In the genomic region with DNA sequence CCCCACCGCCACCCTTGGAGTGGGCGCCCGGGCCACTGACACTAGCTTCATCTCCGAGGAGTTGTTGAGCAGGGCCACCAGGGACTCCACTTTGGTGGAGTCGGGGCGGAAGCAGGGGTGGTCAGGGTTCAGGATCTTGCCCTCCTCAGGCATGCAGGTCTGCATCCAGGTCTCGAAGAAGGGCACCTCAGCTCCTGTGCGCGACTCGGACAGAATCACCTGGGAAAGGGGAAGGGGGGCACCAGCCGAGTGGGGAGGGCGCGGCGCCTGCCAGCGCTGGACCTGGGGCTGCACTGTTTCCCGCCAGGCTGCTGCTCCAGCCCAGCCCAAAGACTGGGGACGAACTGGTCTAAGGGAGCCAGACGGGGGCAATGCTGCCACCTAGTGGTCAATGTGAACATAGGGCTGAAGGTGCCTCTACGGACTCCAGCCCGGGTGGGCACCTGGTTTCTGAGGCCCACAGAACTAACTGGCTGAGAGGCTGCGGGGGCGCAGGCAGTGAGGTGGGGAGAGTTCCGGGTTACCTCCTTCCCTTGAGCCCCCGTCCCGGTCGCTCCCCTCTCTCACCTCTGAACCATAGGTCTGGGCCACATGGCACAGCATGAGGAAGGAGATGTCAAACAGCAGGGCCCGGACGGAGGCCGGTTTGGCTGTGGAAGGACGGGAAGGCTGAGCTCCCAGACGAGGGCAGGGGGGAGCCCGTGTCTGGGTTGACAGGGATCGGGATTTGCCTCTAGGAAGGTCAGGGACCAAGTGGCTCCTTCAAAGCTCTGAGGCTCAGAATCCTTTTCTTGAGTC, we compare ENCODE assay signal across 8 cellular contexts.
DNase-seq lines count a peak whose midpoint lies in the region; ATAC-seq and TF ChIP-seq lines count a peak whose summit lies in the region.

No MANE protein-coding gene starts in this region.

- H3K27ac ChIP-seq in substantia nigra (ENCODE audit: low read depth, low read length, poor library complexity, severe bottlenecking), result no peak overlapping the region

- peak; percentile 84 for DNase-seq in EH (ENCODE audit: low read depth)
- peak; percentile 33 for DNase-seq in LNCaP clone FGC (ENCODE audit: low read depth)
- peak; percentile 82 to 87 for DNase-seq in SHP77 (lab: John Stamatoyannopoulos, UW)
- DNase-seq in activated T-helper 9 cell treated with anti-CD3 and anti-CD28 coated beads, Interleukin-2, amount 50 U/mL, for 16 hours (ENCODE audit: low read depth), result peak; percentile 61
- peak; percentile 67 to 93 for DNase-seq in foreskin fibroblast
- DNase-seq in nucleus accumbens (lab: John Stamatoyannopoulos, UW), result peak in 49 of 56 donors; percentile 9 to 82 (median 34)
- DNase-seq in substantia nigra (lab: John Stamatoyannopoulos, UW), result peak in 39 of 49 donors; percentile 13 to 81 (median 49)

- no peak for ATAC-seq in HG03520 (IDR thresholded peaks at IDR 0.05; ENCODE audit: unreplicated experiment)

- TF ChIP-seq CTCF in LNCaP clone FGC (IDR thresholded peaks at IDR 0.05; ENCODE audit: control insufficient read depth, extremely low read depth, insufficient read depth) (peak; percentile 88), foreskin fibroblast (IDR thresholded peaks at IDR 0.05; ENCODE audit: low read depth, low read length) (peak; percentile 84)

- H3K4me3 ChIP-seq in LNCaP clone FGC (ENCODE audit: low read depth, low read length) (no peak overlapping the region), foreskin fibroblast (ENCODE audit: low read depth in 1 of 2, low read length in 2 of 2) (no peak overlapping the region)

Comparison
In these comparisons a context has a peak if more than half of its experiments do, and no peak if none do; other contexts are left out.
1. DNase-seq: peak in every context shown above with its lines; median percentile 84 in SHP77; 84 in EH; 80 in foreskin fibroblast; 61 in activated T-helper 9 cell treated with anti-CD3 and anti-CD28 coated beads, Interleukin-2, amount 50 U/mL, for 16 hours; 49 in substantia nigra; 34 in nucleus accumbens; 33 in LNCaP clone FGC.